In the genomic region with DNA sequence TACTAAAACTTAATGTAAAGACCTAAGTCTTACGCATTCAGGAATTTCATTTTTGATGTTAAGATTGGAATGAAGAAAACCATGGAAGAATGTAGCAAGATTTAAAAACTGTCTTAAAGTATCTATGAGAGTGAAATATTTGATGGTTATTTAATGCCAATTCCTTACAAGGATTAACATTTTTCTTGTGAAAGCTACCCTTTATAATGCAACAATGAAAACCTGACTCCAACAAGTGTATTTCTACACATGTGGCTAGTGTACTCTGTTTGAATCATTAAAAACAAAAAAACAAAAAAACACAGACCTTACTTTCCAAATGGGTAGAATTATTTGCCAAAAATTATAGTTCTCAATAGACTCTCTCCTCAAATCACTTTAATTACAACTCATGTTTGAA, we compare ENCODE assay signal across 27 cellular contexts.
DNase-seq lines count a peak whose midpoint lies in the region; ATAC-seq, FAIRE-seq and TF ChIP-seq lines count a peak whose summit lies in the region.
"Had no signal": no experiment of that assay in that cellular context is flagged by ENCODE, and none has a peak within 500 bp of the region (broad histone marks: within the 10 kb centered on the region; RNA-seq: fewer than 3 reads in every experiment).

No MANE protein-coding gene starts in this region.

- H3K4me2 ChIP-seq in K562 (ENCODE audit: insufficient read depth, low read length): no peak overlapping the region
- no peak overlapping the region for H3K4me2 ChIP-seq in keratinocyte (ENCODE audit: control insufficient read depth, extremely low read depth, insufficient read depth, low read depth, low read length)
- H3K4me2 ChIP-seq: KMS-11 had no signal

- in situ Hi-C loops in K562 (cut with MboI): no loop called here

- dilution Hi-C loops in keratinocyte (cut with MboI; ENCODE audit: extremely low pct_ligation_motif_present, low sequenced_read_pairs): no loop called here

- TF ChIP-seq RAD21 in K562 (CRISPR knock-in tag; conservative IDR thresholded peaks at IDR 0.05 in 1 of 2, IDR thresholded peaks at IDR 0.05 in 1 of 2): no peak

- H4K20me1 ChIP-seq in K562 (replicated peaks; ENCODE audit: control insufficient read depth, insufficient read depth, low read length): no peaks in the 10 kb centered on the region
- no peaks in the 10 kb centered on the region for H4K20me1 ChIP-seq in keratinocyte (ENCODE audit: control insufficient read depth, extremely low read depth, insufficient read depth, low read length)

- TF ChIP-seq POLR2A in H54 (IDR thresholded peaks at IDR 0.05; ENCODE audit: low read depth, low read length): no peak
- no peak for TF ChIP-seq POLR2A in K562 (conservative IDR thresholded peaks at IDR 0.05)

- WGBS in K562 (ENCODE audit: insufficient coverage, low coverage, missing lambda C conversion rate): 78% methylated on average over 1 of the region's 1 CpG

- H3K27ac ChIP-seq in ACC112 (ENCODE audit: low read depth, low read length) (0 out of 2 replicates have a peak overlapping the region, but pooled peaks have one; percentile 98), K562 (ENCODE audit: extremely low read depth, low read depth, low read length) (no peak overlapping the region), keratinocyte (ENCODE audit: control insufficient read depth, insufficient read depth, low read length) (no peak overlapping the region)
- H3K27ac ChIP-seq: KMS-11 had no signal

- H3K79me2 ChIP-seq in ACC112 (ENCODE audit: control insufficient read depth, insufficient read depth, low read length, unreplicated experiment) (no peaks in the 10 kb centered on the region), K562 (ENCODE audit: control insufficient read depth, insufficient read depth, low read length) (no peaks in the 10 kb centered on the region), keratinocyte (ENCODE audit: control insufficient read depth, insufficient read depth, low read length) (no peaks in the 10 kb centered on the region)

- no peaks in the 10 kb centered on the region for H3K36me3 ChIP-seq in ACC112 (ENCODE audit: insufficient read depth, low read length)
- no peaks in the 10 kb centered on the region for H3K36me3 ChIP-seq in K562 (ENCODE audit: control insufficient read depth, insufficient read depth, low read length)
- no peaks in the 10 kb centered on the region for H3K36me3 ChIP-seq in keratinocyte (ENCODE audit: control insufficient read depth in 2 of 2, extremely low read depth in 1 of 2, insufficient read depth in 2 of 2, low read length in 2 of 2)

- H3K9ac ChIP-seq in K562 (ENCODE audit: insufficient read depth in 1 of 2, low read depth in 2 of 2, low read length in 2 of 2): no peak overlapping the region
- H3K9ac ChIP-seq in keratinocyte (ENCODE audit: control insufficient read depth, extremely low read depth, insufficient read depth, low read length): no peak overlapping the region
- H3K9ac ChIP-seq: KMS-11 had no signal

- FAIRE-seq in H54 (lab: Jason Lieb, UNC): peak; percentile 83
- FAIRE-seq in K562 (lab: Jason Lieb, UNC): no peak
- FAIRE-seq in keratinocyte (lab: Jason Lieb, UNC): peak; percentile 29
- FAIRE-seq: GM12892, GM19239 had no signal

- no peak for DNase-seq in H54 (ENCODE audit: insufficient read length, low spot score)
- DNase-seq in K562 (ENCODE audit: extremely low read depth in 1 of 4, low spot score in 3 of 4): no peak
- no peak for DNase-seq in keratinocyte (ENCODE audit: low read depth, low spot score)
- DNase-seq in SW 1271 (lab: John Stamatoyannopoulos, UW): no peak
- no peak for DNase-seq in type B pancreatic cell (ENCODE audit: extremely low spot score, unreplicated experiment)
- no peak for DNase-seq in GM20000 (ENCODE audit: low spot score)
- DNase-seq: C1 segment of cervical spinal cord; CD8-positive, alpha-beta T cell; DMS79 treated with DMSO at 0.1 percent for 48 hours; GOT3; HCEC 1CT; NCI-H1092; NCI-H1417 treated with DMSO at 0.1 percent for 48 hours; NCI-H187; NCI-H2081 treated with DMSO at 0.1 percent for 48 hours; NCI-H2171; NCI-H226; NCI-H510A; NCI-H69; Right ventricle myocardium superior; RPMI8226; T-helper 1 cell had no signal

- no peaks in the 10 kb centered on the region for H3K4me1 Mint-ChIP-seq in type B pancreatic cell (ENCODE audit: unreplicated experiment)

- H3K27me3 ChIP-seq in ACC112 (ENCODE audit: insufficient read depth, low read length): no peaks in the 10 kb centered on the region
- no peaks in the 10 kb centered on the region for H3K27me3 ChIP-seq in K562 (ENCODE audit: control insufficient read depth in 2 of 2, insufficient read depth in 2 of 2, low read length in 2 of 2)
- H3K27me3 ChIP-seq in keratinocyte (ENCODE audit: control insufficient read depth, extremely low read depth, insufficient read depth, low read length): no peaks in the 10 kb centered on the region

- no peak for ATAC-seq in K562
- ATAC-seq in GM21717 (IDR thresholded peaks at IDR 0.05; ENCODE audit: unreplicated experiment): no peak
- ATAC-seq: CD8-positive, alpha-beta T cell had no signal

- H3K4me1 ChIP-seq in ACC112 (ENCODE audit: control insufficient read depth, insufficient read depth, low read length, unreplicated experiment) (peaks cover 40% of the 10 kb centered on the region), K562 (replicated peaks in 1 of 2; ENCODE audit: control insufficient read depth in 2 of 2, insufficient read depth in 2 of 2, low read length in 2 of 2) (peaks cover 0 to 11% of the 10 kb centered on the region in 2 experiments; a peak in 3 of 5 replicates), keratinocyte (ENCODE audit: control insufficient read depth, extremely low read depth, insufficient read depth, low read length) (peaks cover 39% of the 10 kb centered on the region)

- H3K27me3 Mint-ChIP-seq in type B pancreatic cell: no peaks in the 10 kb centered on the region

- intact Hi-C loops in K562 (cut with micrococcal nuclease): no loop called here

- H3K27ac Mint-ChIP-seq in type B pancreatic cell: no peak overlapping the region
- H3K27ac Mint-ChIP-seq: CD8-positive, alpha-beta T cell had no signal

- no peak overlapping the region for H3K4me3 ChIP-seq in ACC112 (ENCODE audit: low read depth, low read length)
- H3K4me3 ChIP-seq in K562: no peak overlapping the region
- no peak overlapping the region for H3K4me3 ChIP-seq in keratinocyte (ENCODE audit: control insufficient read depth in 2 of 3, extremely low read depth in 1 of 3, insufficient read depth in 2 of 3, low read depth in 1 of 3, low read length in 3 of 3)

- no peaks in the 10 kb centered on the region for H3K9me1 ChIP-seq in K562 (ENCODE audit: control insufficient read depth, insufficient read depth, low read length)
- H3K9me1 ChIP-seq in keratinocyte (ENCODE audit: control insufficient read depth, extremely low read depth, insufficient read depth, low read length): no peaks in the 10 kb centered on the region

- H3K4me3 Mint-ChIP-seq in type B pancreatic cell: no peak overlapping the region
- H3K4me3 Mint-ChIP-seq: CD8-positive, alpha-beta T cell had no signal

- H2AFZ ChIP-seq in ACC112 (ENCODE audit: low read length, unreplicated experiment) (peak overlapping the region; percentile 41), K562 (ENCODE audit: low read depth, low read length) (no peak overlapping the region), keratinocyte (ENCODE audit: control insufficient read depth, low read length) (no peak overlapping the region)

- no peaks in the 10 kb centered on the region for H3K9me3 Mint-ChIP-seq in type B pancreatic cell
- H3K9me3 Mint-ChIP-seq: CD8-positive, alpha-beta T cell had no signal

- H3K36me3 Mint-ChIP-seq in type B pancreatic cell: no peaks in the 10 kb centered on the region
- H3K36me3 Mint-ChIP-seq: CD8-positive, alpha-beta T cell had no signal

- H3K9me3 ChIP-seq in K562 (replicated peaks; ENCODE audit: control insufficient read depth, insufficient read depth, low read depth, low read length) (no peaks in the 10 kb centered on the region), keratinocyte (ENCODE audit: control insufficient read depth, low read depth, low read length) (no peaks in the 10 kb centered on the region)

- CTCF ChIA-PET in K562 (lab: Yijun Ruan, JAX; ENCODE audit: low intra/inter-chr PET ratio): no interaction called here

- POLR2A ChIA-PET in K562 (lab: Yijun Ruan, JAX): no interaction called here

- TF ChIP-seq CTCF in K562 (IDR thresholded peaks at IDR 0.05 in 2 of 3, conservative IDR thresholded peaks at IDR 0.05 in 1 of 3; ENCODE audit: insufficient read depth in 2 of 3, low read depth in 1 of 3, low read length in 3 of 3) (no peak), keratinocyte (optimal IDR thresholded peaks at IDR 0.05 in 1 of 3, IDR thresholded peaks at IDR 0.05 in 1 of 3, conservative IDR thresholded peaks at IDR 0.05 in 1 of 3; ENCODE audit: extremely low read depth in 1 of 3, insufficient read depth in 2 of 3, low read length in 3 of 3) (no peak), type B pancreatic cell (conservative IDR thresholded peaks at IDR 0.05) (no peak), GM20000 (IDR thresholded peaks at IDR 0.05; ENCODE audit: extremely low read depth, missing control alignments) (no peak)

- BruUV-seq in K562 (replicated peaks; lab: Mats Ljungman, UMichigan): no TSS peak

- TF ChIP-seq EP300 in K562 (IDR thresholded peaks at IDR 0.05; ENCODE audit: low read length): no peak

TF ChIP-seq in K562, 482 proteins besides CTCF, POLR2A, EP300 and RAD21:
- TF ChIP-seq ZNF395 (CRISPR knock-in tag; IDR thresholded peaks at IDR 0.05) (peak; percentile 60; the same call in 1 of the 2 replicates), KLF6 (CRISPR knock-in tag; IDR thresholded peaks at IDR 0.05; ENCODE audit: borderline replicate concordance) (no peak)
